Comparison of ENCODE assay signal across 8 cellular contexts in the genomic region with DNA sequence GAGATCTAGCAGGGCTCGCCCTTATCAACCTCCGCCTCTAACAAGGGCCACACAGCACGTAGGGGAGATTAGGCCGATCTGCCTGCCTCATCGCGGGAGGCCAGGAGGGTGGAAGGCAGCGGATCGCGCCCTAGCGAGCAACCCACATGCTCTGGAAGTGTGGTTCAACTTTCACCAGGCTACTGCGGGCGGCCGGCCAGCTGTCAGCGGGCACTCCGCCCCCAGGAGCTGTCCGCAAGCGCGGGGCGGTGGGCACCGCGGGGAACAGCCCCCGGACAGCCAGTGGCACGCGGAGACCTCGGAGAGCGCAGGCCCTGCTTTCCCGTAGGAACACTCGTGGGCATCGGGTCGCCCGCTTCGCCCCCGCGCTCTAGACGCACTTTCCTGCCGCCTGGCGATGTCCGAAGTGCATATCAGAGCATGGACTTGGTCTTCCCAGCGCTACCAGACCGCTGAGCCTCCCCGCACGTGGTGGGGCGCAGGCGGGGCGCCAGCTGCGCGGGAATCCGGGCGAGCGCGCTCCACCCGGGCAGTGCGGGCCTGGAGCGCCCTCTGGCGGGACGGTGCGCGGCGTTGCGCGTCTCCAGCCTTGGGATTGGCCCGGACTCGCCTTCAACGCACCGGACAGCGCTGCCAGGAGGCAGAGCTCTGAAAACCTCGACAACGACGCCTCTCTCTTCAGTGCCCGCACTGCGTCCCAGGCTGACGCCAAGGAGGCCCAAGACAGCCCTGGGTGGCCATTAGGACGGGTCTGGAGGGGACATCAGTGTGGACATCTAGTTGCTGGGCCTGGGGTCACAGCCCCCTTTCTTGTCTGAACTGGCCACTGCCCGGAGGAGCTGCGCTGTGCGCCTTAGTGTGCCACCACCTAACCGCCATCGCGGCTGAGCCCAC. TPM values are rescaled to one million over a fixed set of nuclear protein-coding genes. Genes with fewer than 3 reads are reported as not detected.
DNase-seq lines count a peak whose midpoint lies in the region; ATAC-seq and TF ChIP-seq lines count a peak whose summit lies in the region.

No MANE protein-coding gene starts in this region.

- H3K27me3 ChIP-seq in lower lobe of right lung (ENCODE audit: low read depth), result peaks cover 34% of the 10 kb centered on the region

- H3K36me3 Mint-ChIP-seq in activated CD8-positive, alpha-beta T cell treated with anti-CD3 and anti-CD28 coated beads, Interleukin-2, amount 10 ng/mL, durations not matched to agents 7 days and 5 days (ENCODE audit: low read depth), result peaks cover 3% of the 10 kb centered on the region

- H3K36me3 ChIP-seq in lower lobe of right lung, result no peaks in the 10 kb centered on the region

- TF ChIP-seq CTCF in lower lobe of right lung (IDR thresholded peaks at IDR 0.05), result peak; percentile 98

- H3K9me3 Mint-ChIP-seq in activated CD8-positive, alpha-beta T cell treated with anti-CD3 and anti-CD28 coated beads, Interleukin-2, amount 10 ng/mL, durations not matched to agents 7 days and 5 days (ENCODE audit: insufficient read depth), result no peaks in the 10 kb centered on the region

- H3K4me1 Mint-ChIP-seq in activated CD8-positive, alpha-beta T cell treated with anti-CD3 and anti-CD28 coated beads, Interleukin-2, amount 10 ng/mL, durations not matched to agents 7 days and 5 days (ENCODE audit: low read depth), result peaks cover 32% of the 10 kb centered on the region

- H3K4me3 Mint-ChIP-seq in activated CD8-positive, alpha-beta T cell treated with anti-CD3 and anti-CD28 coated beads, Interleukin-2, amount 10 ng/mL, durations not matched to agents 7 days and 5 days, result peak overlapping the region; percentile 46

- ATAC-seq in HG03097 (IDR thresholded peaks at IDR 0.05; ENCODE audit: low FRiP score, unreplicated experiment) (peak; percentile 49), lower lobe of right lung (peak; percentile 93 to 95), HG03175 (IDR thresholded peaks at IDR 0.05; ENCODE audit: unreplicated experiment) (no peak)
- peak; percentile 71 for ATAC-seq in activated CD8-positive, alpha-beta T cell treated with anti-CD3 and anti-CD28 coated beads, Interleukin-2, amount 10 ng/mL, durations not matched to agents 7 days and 5 days

- H3K27me3 Mint-ChIP-seq in activated CD8-positive, alpha-beta T cell treated with anti-CD3 and anti-CD28 coated beads, Interleukin-2, amount 10 ng/mL, durations not matched to agents 7 days and 5 days (ENCODE audit: low read depth), result peaks cover 19% of the 10 kb centered on the region

- CTCF ChIA-PET in activated CD8-positive, alpha-beta T cell treated with anti-CD3 and anti-CD28 coated beads, Interleukin-2, amount 10 ng/mL, durations not matched to agents 7 days and 5 days (lab: Charles Lee), result interaction anchor here (0.7 to 1.3 kb wide), 10 partner anchors 8 to 674 kb away, joined by 3 to 10 read pairs (median 4); a partner anchor contains a TSS

- DNase-seq in CMK (ENCODE audit: low read depth) (peak; percentile 70), NCI-H526 (lab: John Stamatoyannopoulos, UW) (peak; percentile 43 to 93), lower lobe of right lung (peak; percentile 88)
- peak; percentile 82 for DNase-seq in activated CD8-positive, alpha-beta T cell treated with anti-CD3 and anti-CD28 coated beads, Interleukin-2, amount 10 ng/mL, durations not matched to agents 7 days and 5 days
- peak; percentile 67 for DNase-seq in effector CD4-positive, alpha-beta T cell
- peak; percentile 86 for DNase-seq in stimulated activated CD4-positive, alpha-beta T cell treated with anti-CD3 and anti-CD28 coated beads, Interleukin-4, amount 100 ng/mL, for 1 hour

- H3K4me1 ChIP-seq in lower lobe of right lung, result peaks cover 27% of the 10 kb centered on the region

- H3K27ac ChIP-seq in lower lobe of right lung, result peak overlapping the region; percentile 26

- POLR2A ChIA-PET in activated CD8-positive, alpha-beta T cell treated with anti-CD3 and anti-CD28 coated beads, Interleukin-2, amount 10 ng/mL, durations not matched to agents 7 days and 5 days (lab: Charles Lee), result no interaction called here

- H3K9me3 ChIP-seq in lower lobe of right lung, result no peaks in the 10 kb centered on the region

- peak overlapping the region; percentile 65 for H3K4me3 ChIP-seq in lower lobe of right lung

- H3K27ac Mint-ChIP-seq in activated CD8-positive, alpha-beta T cell treated with anti-CD3 and anti-CD28 coated beads, Interleukin-2, amount 10 ng/mL, durations not matched to agents 7 days and 5 days, result no peak overlapping the region

- intact Hi-C loops in lower lobe of right lung (cut with DNase I), result no loop called here

RNA-seq across cellular contexts. Expression of a gene that starts 3.6 kb away (rescaled TPM):
- total RNA-seq in activated CD8-positive, alpha-beta T cell treated with anti-CD3 and anti-CD28 coated beads, Interleukin-2, amount 10 ng/mL, durations not matched to agents 7 days and 5 days, result 10 to 100 TPM; 32.2 to 33.7 TPM
- total RNA-seq in lower lobe of right lung, result 30.1 TPM

RNA-seq across cellular contexts. Expression of a gene that starts 51.8 kb away (rescaled TPM):
- 100 to 1,000 TPM; 136 to 142 TPM for total RNA-seq in activated CD8-positive, alpha-beta T cell treated with anti-CD3 and anti-CD28 coated beads, Interleukin-2, amount 10 ng/mL, durations not matched to agents 7 days and 5 days
- 38.9 TPM for total RNA-seq in lower lobe of right lung

RNA-seq across cellular contexts. Expression of a gene that starts 51.9 kb away (rescaled TPM):
- 10 to 100 TPM in 1 of 2 experiments, 1 to 10 TPM in 1; 8.0 to 11.7 TPM for total RNA-seq in activated CD8-positive, alpha-beta T cell treated with anti-CD3 and anti-CD28 coated beads, Interleukin-2, amount 10 ng/mL, durations not matched to agents 7 days and 5 days
- total RNA-seq in lower lobe of right lung, result 6.4 TPM
